8 cellular contexts compared by ENCODE assay signal in genomic region chr22:37608477-37609239, GRCh38. TPM values are rescaled to one million over a fixed set of nuclear protein-coding genes. Genes with fewer than 3 reads are reported as not detected.
DNase-seq lines count a peak whose midpoint lies in the region; ATAC-seq lines count a peak whose summit lies in the region.

TSS of gene GGA1 (plus strand) at chr22:37608834. CDS start at chr22:37608861, 27 bp downstream.

- DNase-seq in COLO668 (lab: John Stamatoyannopoulos, UW; ENCODE audit: unreplicated experiment) (peak; percentile 96), HT1080 (ENCODE audit: low read depth) (peak; percentile 97), NOMO-1 (lab: John Stamatoyannopoulos, UW; ENCODE audit: unreplicated experiment in 2 of 2) (peak; percentile 98 to 99), lung microvascular endothelial cell (ENCODE audit: low read depth in 2 of 2) (peak; percentile 99)
- peak; percentile 91 for DNase-seq in effector CD8-positive, alpha-beta T cell (lab: John Stamatoyannopoulos, UW)
- DNase-seq in stimulated activated CD4-positive, alpha-beta T cell treated with anti-CD3 and anti-CD28 coated beads, TNF-alpha, amount 100 ng/mL, for 4 hours (ENCODE audit: low read depth in 3 of 3): peak; percentile 90 to 93 (median 92)

- ATAC-seq in GM21360 (IDR thresholded peaks at IDR 0.05; ENCODE audit: unreplicated experiment): peak; percentile 67

- CTCF ChIA-PET in activated CD8-positive, alpha-beta memory T cell treated with anti-CD3 and anti-CD28 coated beads for 36 hours (lab: Charles Lee): interaction anchor here (0.6 to 4.9 kb wide), 16 partner anchors 9 to 322 kb away, joined by 3 to 61 read pairs (median 6); partner anchors contain the start of gene SH3BP1

- POLR2A ChIA-PET in activated CD8-positive, alpha-beta memory T cell treated with anti-CD3 and anti-CD28 coated beads for 36 hours (lab: Charles Lee): interaction anchor here (0.8 to 3.5 kb wide), 7 partner anchors 25 to 124 kb away, joined by 3 to 26 read pairs (median 4); partner anchors contain the start of genes LGALS1, NOL12 and PDXP

RNA-seq across cellular contexts. Expression of gene GGA1, which starts in this region (rescaled TPM):
- total RNA-seq in HT1080 (2014; rRNA removed; shearing (Covaris generic)): 34.0 and 35.1 TPM in 2 replicates
- polyA plus RNA-seq in HT1080 (2015; cell fraction: cytosol; rRNA removed): 34.5 and 34.6 TPM in 2 replicates
- 145 and 177 TPM in 2 replicates for polyA plus RNA-seq in HT1080 (2015; cell fraction: nucleus; rRNA removed)
- total RNA-seq in activated CD8-positive, alpha-beta memory T cell treated with anti-CD3 and anti-CD28 coated beads for 36 hours: 10 to 100 TPM; 75.5 to 80.3 TPM
- 29.2 and 85.3 TPM in 2 replicates for total RNA-seq in lung microvascular endothelial cell

Comparison
In these comparisons a context has a peak if more than half of its experiments do, and no peak if none do; other contexts are left out.
1. Peak in every context shown above with its lines: DNase-seq and ATAC-seq.